Comparison of ENCODE assay signal across 23 cellular contexts in genomic region chr4:15173251-15173650, GRCh38.
"Had no signal": no experiment of that assay in that cellular context is flagged by ENCODE, and none has a peak within 500 bp of the region (broad histone marks: within the 10 kb centered on the region; RNA-seq: fewer than 3 reads in every experiment).

No MANE protein-coding gene starts in this region.

- H3K4me3 Mint-ChIP-seq: mesothelial cell of epicardium; naive B cell; natural killer cell; nephron progenitor cell; neural progenitor cell; stimulated activated memory B cell treated with anti-CD40 and anti-IgM and Interleukin-4, amounts not matched to agents 10 μg/mL and 1 μg/mL and 100 μg/mL, for 72 hours; stimulated activated naive CD8-positive, alpha-beta T cell treated with anti-CD3 and anti-CD28 coated beads, Interleukin-15, amount 100 ng/mL, for 72 hours; type B pancreatic cell had no signal

- H2AFZ ChIP-seq: hepatocyte, neural progenitor cell had no signal

- DNase-seq: islet precursor cell; left ventricle myocardium inferior; mesendoderm; naive B cell; natural killer cell; nephron progenitor cell; ovary; right lobe of liver; stimulated activated CD4-positive, alpha-beta T cell treated with anti-CD3 and anti-CD28 coated beads, Interleukin-2, amount 100 ng/mL, for 24 hours; stimulated activated CD4-positive, alpha-beta T cell treated with anti-CD3 and anti-CD28 coated beads, Interleukin-4, amount 100 ng/mL, for 24 hours; stimulated activated naive CD4-positive, alpha-beta T cell treated with Interleukin-2 at 50 U/mL for 16 hours; stimulated activated naive CD8-positive, alpha-beta T cell treated with anti-CD3 and anti-CD28 coated beads, Interleukin-15, amount 100 ng/mL, for 72 hours had no signal

- H3K79me2 ChIP-seq: hepatocyte had no signal

- H3K27me3 Mint-ChIP-seq: type B pancreatic cell had no signal

- H3K9me3 ChIP-seq: ovary, right lobe of liver had no signal

- H3K27ac Mint-ChIP-seq: mesothelial cell of epicardium; naive B cell; natural killer cell; neural progenitor cell; progenitor cell of endocrine pancreas; stimulated activated memory B cell treated with anti-CD40 and anti-IgM and Interleukin-4, amounts not matched to agents 10 μg/mL and 1 μg/mL and 100 μg/mL, for 72 hours; stimulated activated naive CD8-positive, alpha-beta T cell treated with anti-CD3 and anti-CD28 coated beads, Interleukin-15, amount 100 ng/mL, for 72 hours; type B pancreatic cell had no signal

- H3K36me3 ChIP-seq: left ventricle myocardium inferior, ovary, right atrium auricular region, right lobe of liver, tibial nerve, vagina had no signal

- H3K4me3 ChIP-seq: hepatocyte, left ventricle myocardium inferior, lung, neural progenitor cell, ovary, right atrium auricular region, right lobe of liver, smooth muscle cell, tibial nerve, vagina had no signal

- H3K4me1 ChIP-seq: left ventricle myocardium inferior, right atrium auricular region, right lobe of liver, tibial nerve, vagina had no signal

- H3K4me2 ChIP-seq: hepatocyte, neural progenitor cell, smooth muscle cell had no signal

- H3K27me3 ChIP-seq: hepatocyte, neural progenitor cell, ovary, right atrium auricular region, right lobe of liver, tibial nerve, vagina had no signal

- H3K36me3 Mint-ChIP-seq: mesothelial cell of epicardium, natural killer cell, neural progenitor cell, type B pancreatic cell had no signal

- H3K9ac ChIP-seq: neural progenitor cell had no signal

- H3K27ac ChIP-seq: hepatocyte, left ventricle myocardium inferior, neural progenitor cell, ovary, right atrium auricular region, right lobe of liver, tibial nerve, vagina had no signal

- ATAC-seq: natural killer cell; right lobe of liver; stimulated activated memory B cell treated with anti-CD40 and anti-IgM and Interleukin-4, amounts not matched to agents 10 μg/mL and 1 μg/mL and 100 μg/mL, for 72 hours; stimulated activated naive CD8-positive, alpha-beta T cell treated with anti-CD3 and anti-CD28 coated beads, Interleukin-15, amount 100 ng/mL, for 72 hours had no signal

- H3K9me3 Mint-ChIP-seq: natural killer cell had no signal

- H3K4me1 Mint-ChIP-seq: mesothelial cell of epicardium; naive B cell; natural killer cell; nephron progenitor cell; stimulated activated memory B cell treated with anti-CD40 and anti-IgM and Interleukin-4, amounts not matched to agents 10 μg/mL and 1 μg/mL and 100 μg/mL, for 72 hours; stimulated activated naive CD8-positive, alpha-beta T cell treated with anti-CD3 and anti-CD28 coated beads, Interleukin-15, amount 100 ng/mL, for 72 hours had no signal
